In the genomic region with DNA sequence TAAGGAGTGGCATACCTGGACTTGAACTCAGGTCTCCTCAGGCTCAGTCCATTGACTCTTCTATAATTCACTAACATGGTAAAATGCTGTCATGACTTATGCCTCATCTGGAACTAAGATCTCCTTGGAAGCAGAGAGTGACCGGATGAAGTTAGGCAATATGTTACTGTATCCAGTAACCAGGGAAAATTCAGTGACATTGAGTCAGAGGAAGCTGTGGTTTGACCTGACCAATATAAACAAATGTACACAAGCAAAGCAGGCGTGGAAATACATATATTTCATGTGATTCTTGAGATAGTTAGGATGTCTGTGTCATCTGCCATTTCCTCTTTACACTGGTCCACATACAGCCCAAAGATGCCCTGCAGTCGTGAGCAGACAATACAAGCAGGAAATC, we compare ENCODE assay signal across 8 cellular contexts. TPM values are rescaled to one million over a fixed set of nuclear protein-coding genes. Genes with fewer than 3 reads are reported as not detected.
DNase-seq lines count a peak whose midpoint lies in the region; ATAC-seq and TF ChIP-seq lines count a peak whose summit lies in the region.

No MANE protein-coding gene starts in this region.

- DNase-seq in NCI-H226 (peak; percentile 85), dermis blood vessel endothelial cell (peak; percentile 98), osteoblast (ENCODE audit: insufficient read length, low spot score, missing footprints) (no peak), mesothelial cell of epicardium (ENCODE audit: low spot score in 2 of 2, unreplicated experiment in 2 of 2) (no peak), hypothalamus (lab: John Stamatoyannopoulos, UW) (no peak), adrenal gland (no peak)

- peaks cover 13% of the 10 kb centered on the region for H3K4me1 Mint-ChIP-seq in mesothelial cell of epicardium

- H3K4me1 ChIP-seq in BLaER1 treated with 17β-estradiol and CSF1 and Interleukin-3, amounts not matched to agents 10 nM and 100 nM, result peaks cover 0 to 75% (median 15%) of the 10 kb centered on the region in 10 experiments; a peak in 10 of 20 replicates
- H3K4me1 ChIP-seq in osteoblast (ENCODE audit: insufficient read depth, low read length) (peaks cover 27% of the 10 kb centered on the region), adrenal gland (replicated peaks in 1 of 2) (no peaks in the 10 kb centered on the region)

- no peak overlapping the region for H3K27ac Mint-ChIP-seq in mesothelial cell of epicardium

- intact Hi-C loops in adrenal gland (cut with DNase I), result no loop called here

- H3K36me3 ChIP-seq in BLaER1 treated with 17β-estradiol and CSF1 and Interleukin-3, amounts not matched to agents 10 nM and 100 nM, result no peaks in the 10 kb centered on the region
- H3K36me3 ChIP-seq in osteoblast (ENCODE audit: insufficient read depth, low read length), result no peaks in the 10 kb centered on the region
- H3K36me3 ChIP-seq in adrenal gland (replicated peaks in 1 of 2), result no peaks in the 10 kb centered on the region

- H3K4me3 ChIP-seq in BLaER1 treated with 17β-estradiol and CSF1 and Interleukin-3, amounts not matched to agents 10 nM and 100 nM, result peak overlapping the region in 3 of 10 experiments; percentile 28 to 44 (median 36); a peak in 4 of 20 replicates
- H3K4me3 ChIP-seq in osteoblast (ENCODE audit: insufficient read depth, low read length) (no peak overlapping the region), adrenal gland (no peak overlapping the region)

- no peak for TF ChIP-seq POLR2A in adrenal gland (IDR thresholded peaks at IDR 0.05)

- no peaks in the 10 kb centered on the region for H3K36me3 Mint-ChIP-seq in mesothelial cell of epicardium

- ATAC-seq in GM19463 (IDR thresholded peaks at IDR 0.05; ENCODE audit: unreplicated experiment), result no peak

- no peaks in the 10 kb centered on the region for H3K27me3 ChIP-seq in BLaER1 treated with 17β-estradiol and CSF1 and Interleukin-3, amounts not matched to agents 10 nM and 100 nM
- H3K27me3 ChIP-seq in osteoblast (ENCODE audit: insufficient read depth, low read length), result no peaks in the 10 kb centered on the region
- H3K27me3 ChIP-seq in adrenal gland, result no peaks in the 10 kb centered on the region

- WGBS in adrenal gland, 4 donors, result 45 to 72% (median 50%) methylated on average over 3 of the region's 3 CpGs

- H3K27ac ChIP-seq in BLaER1 treated with 17β-estradiol and CSF1 and Interleukin-3, amounts not matched to agents 10 nM and 100 nM, result peak overlapping the region in 6 of 11 experiments; percentile 54 to 96 (median 86); a peak in 12 of 22 replicates
- H3K27ac ChIP-seq in osteoblast (ENCODE audit: low read depth, low read length) (peak overlapping the region; percentile 93), adrenal gland (peak overlapping the region in 1 of 5 donors; percentile 47)

- peak overlapping the region in 7 of 11 experiments; percentile 14 to 95 (median 56); a peak in 12 of 22 replicates for H3K4me2 ChIP-seq in BLaER1 treated with 17β-estradiol and CSF1 and Interleukin-3, amounts not matched to agents 10 nM and 100 nM
- H3K4me2 ChIP-seq in osteoblast (ENCODE audit: insufficient read depth, low read length), result peak overlapping the region; percentile 81

- H3K27me3 Mint-ChIP-seq in mesothelial cell of epicardium (ENCODE audit: low read depth), result no peaks in the 10 kb centered on the region

- H3K4me3 Mint-ChIP-seq in mesothelial cell of epicardium, result no peak overlapping the region

- H3K9ac ChIP-seq in BLaER1 treated with 17β-estradiol and CSF1 and Interleukin-3, amounts not matched to agents 10 nM and 100 nM, result peak overlapping the region in 4 of 11 experiments; percentile 41 to 85 (median 80); a peak in 7 of 22 replicates

- peaks cover 0 to 20% (median 0%) of the 10 kb centered on the region in 11 experiments; a peak in 3 of 22 replicates for H3K9me3 ChIP-seq in BLaER1 treated with 17β-estradiol and CSF1 and Interleukin-3, amounts not matched to agents 10 nM and 100 nM (replicated peaks in 1 of 11)
- no peaks in the 10 kb centered on the region for H3K9me3 ChIP-seq in osteoblast (ENCODE audit: low read depth, low read length)
- H3K9me3 ChIP-seq in adrenal gland (replicated peaks in 1 of 3), result no peaks in the 10 kb centered on the region

- H4K20me1 ChIP-seq in BLaER1 treated with 17β-estradiol and CSF1 and Interleukin-3, amounts not matched to agents 10 nM and 100 nM, result no peaks in the 10 kb centered on the region
- no peaks in the 10 kb centered on the region for H4K20me1 ChIP-seq in osteoblast (ENCODE audit: insufficient read depth, low read length)

- peaks cover 14% of the 10 kb centered on the region for H3K9me3 Mint-ChIP-seq in mesothelial cell of epicardium

- TF ChIP-seq CTCF in osteoblast (IDR thresholded peaks at IDR 0.05; ENCODE audit: extremely low read depth, low read depth, low read length), result no peak
- no peak for TF ChIP-seq CTCF in mesothelial cell of epicardium (IDR thresholded peaks at IDR 0.05; ENCODE audit: unreplicated experiment)
- TF ChIP-seq CTCF in adrenal gland (IDR thresholded peaks at IDR 0.05), result no peak

- no peak overlapping the region for H2AFZ ChIP-seq in osteoblast (ENCODE audit: low read length)

- peaks cover 25% of the 10 kb centered on the region for H3K79me2 ChIP-seq in osteoblast (ENCODE audit: insufficient read depth, low read length)

RNA-seq across cellular contexts. Expression of a gene that starts 30.3 kb away (rescaled TPM):
- total RNA-seq in dermis blood vessel endothelial cell, result 37.4 and 48.0 TPM in 2 replicates
- 17.4 and 31.5 TPM in 2 replicates for total RNA-seq in osteoblast
- total RNA-seq in mesothelial cell of epicardium, result 8.6 to 11.9 TPM (median 9.8 TPM) in 3 replicates
- 1 to 10 TPM in 3 of 8 donors, under 1 TPM in 4, not detected in 1; 0.52 to 7.1 (median 0.88) TPM for total RNA-seq in adrenal gland
- polyA plus RNA-seq in adrenal gland, result 1 to 10 TPM; 2.2 to 8.4 (median 6.3) TPM

Comparison
In these comparisons a context has a peak if more than half of its experiments do, and no peak if none do; other contexts are left out.
1. DNase-seq: peak in NCI-H226 (single experiment) and dermis blood vessel endothelial cell (single experiment); none in osteoblast (single experiment), mesothelial cell of epicardium (0 of 2), hypothalamus (0 of 51) and adrenal gland (0 of 7).